In genomic region chr10:132807621-132808049, GRCh38 we compare ENCODE assay signal across 36 cellular contexts. TPM values are rescaled to one million over a fixed set of nuclear protein-coding genes. Genes with fewer than 3 reads are reported as not detected.
"Had no signal": no experiment of that assay in that cellular context is flagged by ENCODE, and none has a peak within 500 bp of the region (broad histone marks: within the 10 kb centered on the region; RNA-seq: fewer than 3 reads in every experiment).

No MANE protein-coding gene starts in this region.

- H3K27ac Mint-ChIP-seq: activated CD4-positive, alpha-beta memory T cell treated with anti-CD3 and anti-CD28 coated beads, Interleukin-2, amount 10 ng/mL, durations not matched to agents 7 days and 5 days; activated CD8-positive, alpha-beta memory T cell treated with anti-CD3 and anti-CD28 coated beads, Interleukin-2, amount 10 ng/mL, durations not matched to agents 7 days and 5 days; activated naive CD4-positive, alpha-beta T cell treated with anti-CD3 and anti-CD28 coated beads, Interleukin-2, amount 10 ng/mL, durations not matched to agents 7 days and 5 days; activated naive CD8-positive, alpha-beta T cell had no signal

- H3K4me3 ChIP-seq: body of pancreas, breast epithelium, K562, Peyer's patch had no signal

- H3K4me3 Mint-ChIP-seq: activated CD4-positive, alpha-beta memory T cell treated with anti-CD3 and anti-CD28 coated beads, Interleukin-2, amount 10 ng/mL, durations not matched to agents 7 days and 5 days; activated CD8-positive, alpha-beta memory T cell treated with anti-CD3 and anti-CD28 coated beads, Interleukin-2, amount 10 ng/mL, durations not matched to agents 7 days and 5 days; activated naive CD4-positive, alpha-beta T cell treated with anti-CD3 and anti-CD28 coated beads, Interleukin-2, amount 10 ng/mL, durations not matched to agents 7 days and 5 days; activated naive CD8-positive, alpha-beta T cell had no signal

- H3K9me3 Mint-ChIP-seq: activated CD4-positive, alpha-beta memory T cell treated with anti-CD3 and anti-CD28 coated beads, Interleukin-2, amount 10 ng/mL, durations not matched to agents 7 days and 5 days; activated naive CD4-positive, alpha-beta T cell treated with anti-CD3 and anti-CD28 coated beads, Interleukin-2, amount 10 ng/mL, durations not matched to agents 7 days and 5 days had no signal

- H3K27ac ChIP-seq: body of pancreas, breast epithelium, Peyer's patch, WERI-Rb-1 had no signal

- H3K36me3 Mint-ChIP-seq: activated CD8-positive, alpha-beta memory T cell treated with anti-CD3 and anti-CD28 coated beads, Interleukin-2, amount 10 ng/mL, durations not matched to agents 7 days and 5 days; activated naive CD4-positive, alpha-beta T cell treated with anti-CD3 and anti-CD28 coated beads, Interleukin-2, amount 10 ng/mL, durations not matched to agents 7 days and 5 days; activated naive CD8-positive, alpha-beta T cell had no signal

- DNase-seq: activated CD4-positive, alpha-beta memory T cell treated with anti-CD3 and anti-CD28 coated beads, Interleukin-2, amount 10 ng/mL, durations not matched to agents 7 days and 5 days; activated CD4-positive, alpha-beta T cell treated with anti-CD3 and anti-CD28 coated beads for 1 hour; activated CD4-positive, alpha-beta T cell treated with anti-CD3 and anti-CD28 coated beads for 48 hours; activated CD4-positive, CD25-positive, alpha-beta regulatory T cell; activated CD8-positive, alpha-beta memory T cell treated with anti-CD3 and anti-CD28 coated beads for 24 hours; activated CD8-positive, alpha-beta memory T cell treated with anti-CD3 and anti-CD28 coated beads, Interleukin-2, amount 10 ng/mL, durations not matched to agents 7 days and 5 days; activated CD8-positive, alpha-beta memory T cell treated with anti-CD3 and anti-CD28 coated beads, Interleukin-2, amount 50 U/mL, for 48 hours; activated effector memory CD4-positive, alpha-beta T cell treated with Interleukin-2 at 50 U/mL for 16 hours; activated naive CD4-positive, alpha-beta T cell treated with anti-CD3 and anti-CD28 coated beads, Interleukin-2, amount 10 ng/mL, durations not matched to agents 7 days and 5 days; activated T-cell treated with anti-CD3 and anti-CD28 coated beads, Interleukin-2, amount 50 U/mL, for 48 hours; amygdala; body of pancreas; NCI-H1092 treated with DMSO at 0.1 percent for 48 hours; NCI-H1417; NCI-H146; NCI-H187; NCI-H2029 treated with DMSO at 0.1 percent for 48 hours; NCI-H2107; NCI-H2171; NCI-H510A; NCI-H526; NCI-H748 treated with DMSO at 0.1 percent for 48 hours; NK-92 treated with Interleukin-12 subunit alpha and Interleukin-12 subunit beta, amount 100 ng/mL, for 24 hours; PC-3; RPMI8226; SW 1271; T-helper 1 cell; T-helper 2 cell; T-helper 9 cell; WERI-Rb-1 had no signal

- H3K27me3 ChIP-seq: body of pancreas, Peyer's patch had no signal

- ATAC-seq: activated CD8-positive, alpha-beta memory T cell treated with anti-CD3 and anti-CD28 coated beads, Interleukin-2, amount 10 ng/mL, durations not matched to agents 7 days and 5 days; body of pancreas; K562; PC-3 had no signal

- H3K4me1 Mint-ChIP-seq: activated CD4-positive, alpha-beta memory T cell treated with anti-CD3 and anti-CD28 coated beads, Interleukin-2, amount 10 ng/mL, durations not matched to agents 7 days and 5 days; activated CD8-positive, alpha-beta memory T cell treated with anti-CD3 and anti-CD28 coated beads, Interleukin-2, amount 10 ng/mL, durations not matched to agents 7 days and 5 days; activated naive CD4-positive, alpha-beta T cell treated with anti-CD3 and anti-CD28 coated beads, Interleukin-2, amount 10 ng/mL, durations not matched to agents 7 days and 5 days had no signal

- H3K9me3 ChIP-seq: body of pancreas, breast epithelium, Peyer's patch had no signal

- H3K27me3 Mint-ChIP-seq: activated CD4-positive, alpha-beta memory T cell treated with anti-CD3 and anti-CD28 coated beads, Interleukin-2, amount 10 ng/mL, durations not matched to agents 7 days and 5 days; activated CD8-positive, alpha-beta memory T cell treated with anti-CD3 and anti-CD28 coated beads, Interleukin-2, amount 10 ng/mL, durations not matched to agents 7 days and 5 days; activated naive CD4-positive, alpha-beta T cell treated with anti-CD3 and anti-CD28 coated beads, Interleukin-2, amount 10 ng/mL, durations not matched to agents 7 days and 5 days; activated naive CD8-positive, alpha-beta T cell had no signal

- H3K4me1 ChIP-seq: body of pancreas, breast epithelium, Peyer's patch had no signal

- H3K36me3 ChIP-seq: breast epithelium, Peyer's patch, WERI-Rb-1 had no signal

RNA-seq across cellular contexts. Expression of gene NKX6-2, which starts 21.7 kb away (rescaled TPM):
- total RNA-seq: activated CD4-positive, alpha-beta memory T cell treated with anti-CD3 and anti-CD28 coated beads, Interleukin-2, amount 10 ng/mL, durations not matched to agents 7 days and 5 days; activated CD8-positive, alpha-beta memory T cell treated with anti-CD3 and anti-CD28 coated beads, Interleukin-2, amount 10 ng/mL, durations not matched to agents 7 days and 5 days; astrocyte; breast epithelium; K562; M059J; PC-3; Peyer's patch had no signal
